ENCODE assay signal across 1 cellular context in genomic region chr6:149405823-149406765, GRCh38.
TF ChIP-seq lines count a peak whose summit lies in the region.

No MANE protein-coding gene starts in this region.

TF ChIP-seq in K562, 482 proteins besides CTCF, POLR2A, EP300 and RAD21 (continued from another document and continues in another):
- TF ChIP-seq, protein P1, sequence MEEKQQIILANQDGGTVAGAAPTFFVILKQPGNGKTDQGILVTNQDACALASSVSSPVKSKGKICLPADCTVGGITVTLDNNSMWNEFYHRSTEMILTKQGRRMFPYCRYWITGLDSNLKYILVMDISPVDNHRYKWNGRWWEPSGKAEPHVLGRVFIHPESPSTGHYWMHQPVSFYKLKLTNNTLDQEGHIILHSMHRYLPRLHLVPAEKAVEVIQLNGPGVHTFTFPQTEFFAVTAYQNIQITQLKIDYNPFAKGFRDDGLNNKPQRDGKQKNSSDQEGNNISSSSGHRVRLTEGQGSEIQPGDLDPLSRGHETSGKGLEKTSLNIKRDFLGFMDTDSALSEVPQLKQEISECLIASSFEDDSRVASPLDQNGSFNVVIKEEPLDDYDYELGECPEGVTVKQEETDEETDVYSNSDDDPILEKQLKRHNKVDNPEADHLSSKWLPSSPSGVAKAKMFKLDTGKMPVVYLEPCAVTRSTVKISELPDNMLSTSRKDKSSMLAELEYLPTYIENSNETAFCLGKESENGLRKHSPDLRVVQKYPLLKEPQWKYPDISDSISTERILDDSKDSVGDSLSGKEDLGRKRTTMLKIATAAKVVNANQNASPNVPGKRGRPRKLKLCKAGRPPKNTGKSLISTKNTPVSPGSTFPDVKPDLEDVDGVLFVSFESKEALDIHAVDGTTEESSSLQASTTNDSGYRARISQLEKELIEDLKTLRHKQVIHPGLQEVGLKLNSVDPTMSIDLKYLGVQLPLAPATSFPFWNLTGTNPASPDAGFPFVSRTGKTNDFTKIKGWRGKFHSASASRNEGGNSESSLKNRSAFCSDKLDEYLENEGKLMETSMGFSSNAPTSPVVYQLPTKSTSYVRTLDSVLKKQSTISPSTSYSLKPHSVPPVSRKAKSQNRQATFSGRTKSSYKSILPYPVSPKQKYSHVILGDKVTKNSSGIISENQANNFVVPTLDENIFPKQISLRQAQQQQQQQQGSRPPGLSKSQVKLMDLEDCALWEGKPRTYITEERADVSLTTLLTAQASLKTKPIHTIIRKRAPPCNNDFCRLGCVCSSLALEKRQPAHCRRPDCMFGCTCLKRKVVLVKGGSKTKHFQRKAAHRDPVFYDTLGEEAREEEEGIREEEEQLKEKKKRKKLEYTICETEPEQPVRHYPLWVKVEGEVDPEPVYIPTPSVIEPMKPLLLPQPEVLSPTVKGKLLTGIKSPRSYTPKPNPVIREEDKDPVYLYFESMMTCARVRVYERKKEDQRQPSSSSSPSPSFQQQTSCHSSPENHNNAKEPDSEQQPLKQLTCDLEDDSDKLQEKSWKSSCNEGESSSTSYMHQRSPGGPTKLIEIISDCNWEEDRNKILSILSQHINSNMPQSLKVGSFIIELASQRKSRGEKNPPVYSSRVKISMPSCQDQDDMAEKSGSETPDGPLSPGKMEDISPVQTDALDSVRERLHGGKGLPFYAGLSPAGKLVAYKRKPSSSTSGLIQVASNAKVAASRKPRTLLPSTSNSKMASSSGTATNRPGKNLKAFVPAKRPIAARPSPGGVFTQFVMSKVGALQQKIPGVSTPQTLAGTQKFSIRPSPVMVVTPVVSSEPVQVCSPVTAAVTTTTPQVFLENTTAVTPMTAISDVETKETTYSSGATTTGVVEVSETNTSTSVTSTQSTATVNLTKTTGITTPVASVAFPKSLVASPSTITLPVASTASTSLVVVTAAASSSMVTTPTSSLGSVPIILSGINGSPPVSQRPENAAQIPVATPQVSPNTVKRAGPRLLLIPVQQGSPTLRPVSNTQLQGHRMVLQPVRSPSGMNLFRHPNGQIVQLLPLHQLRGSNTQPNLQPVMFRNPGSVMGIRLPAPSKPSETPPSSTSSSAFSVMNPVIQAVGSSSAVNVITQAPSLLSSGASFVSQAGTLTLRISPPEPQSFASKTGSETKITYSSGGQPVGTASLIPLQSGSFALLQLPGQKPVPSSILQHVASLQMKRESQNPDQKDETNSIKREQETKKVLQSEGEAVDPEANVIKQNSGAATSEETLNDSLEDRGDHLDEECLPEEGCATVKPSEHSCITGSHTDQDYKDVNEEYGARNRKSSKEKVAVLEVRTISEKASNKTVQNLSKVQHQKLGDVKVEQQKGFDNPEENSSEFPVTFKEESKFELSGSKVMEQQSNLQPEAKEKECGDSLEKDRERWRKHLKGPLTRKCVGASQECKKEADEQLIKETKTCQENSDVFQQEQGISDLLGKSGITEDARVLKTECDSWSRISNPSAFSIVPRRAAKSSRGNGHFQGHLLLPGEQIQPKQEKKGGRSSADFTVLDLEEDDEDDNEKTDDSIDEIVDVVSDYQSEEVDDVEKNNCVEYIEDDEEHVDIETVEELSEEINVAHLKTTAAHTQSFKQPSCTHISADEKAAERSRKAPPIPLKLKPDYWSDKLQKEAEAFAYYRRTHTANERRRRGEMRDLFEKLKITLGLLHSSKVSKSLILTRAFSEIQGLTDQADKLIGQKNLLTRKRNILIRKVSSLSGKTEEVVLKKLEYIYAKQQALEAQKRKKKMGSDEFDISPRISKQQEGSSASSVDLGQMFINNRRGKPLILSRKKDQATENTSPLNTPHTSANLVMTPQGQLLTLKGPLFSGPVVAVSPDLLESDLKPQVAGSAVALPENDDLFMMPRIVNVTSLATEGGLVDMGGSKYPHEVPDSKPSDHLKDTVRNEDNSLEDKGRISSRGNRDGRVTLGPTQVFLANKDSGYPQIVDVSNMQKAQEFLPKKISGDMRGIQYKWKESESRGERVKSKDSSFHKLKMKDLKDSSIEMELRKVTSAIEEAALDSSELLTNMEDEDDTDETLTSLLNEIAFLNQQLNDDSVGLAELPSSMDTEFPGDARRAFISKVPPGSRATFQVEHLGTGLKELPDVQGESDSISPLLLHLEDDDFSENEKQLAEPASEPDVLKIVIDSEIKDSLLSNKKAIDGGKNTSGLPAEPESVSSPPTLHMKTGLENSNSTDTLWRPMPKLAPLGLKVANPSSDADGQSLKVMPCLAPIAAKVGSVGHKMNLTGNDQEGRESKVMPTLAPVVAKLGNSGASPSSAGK (IDR thresholded peaks at IDR 0.05), result peak; percentile 86
- TF ChIP-seq ZNF280A (IDR thresholded peaks at IDR 0.05; ENCODE audit: low read depth, partially characterized antibody), result no peak
- TF ChIP-seq EHMT2 (IDR thresholded peaks at IDR 0.05), result no peak
- no peak for TF ChIP-seq HNRNPK (IDR thresholded peaks at IDR 0.05; ENCODE audit: low read depth, low read length, poor library complexity, severe bottlenecking)
- no peak for TF ChIP-seq MCM7 (IDR thresholded peaks at IDR 0.05)
- no peak for TF ChIP-seq ZNF274 (IDR thresholded peaks at IDR 0.05; ENCODE audit: borderline replicate concordance, low read depth, low read length)
- TF ChIP-seq, protein P2, sequence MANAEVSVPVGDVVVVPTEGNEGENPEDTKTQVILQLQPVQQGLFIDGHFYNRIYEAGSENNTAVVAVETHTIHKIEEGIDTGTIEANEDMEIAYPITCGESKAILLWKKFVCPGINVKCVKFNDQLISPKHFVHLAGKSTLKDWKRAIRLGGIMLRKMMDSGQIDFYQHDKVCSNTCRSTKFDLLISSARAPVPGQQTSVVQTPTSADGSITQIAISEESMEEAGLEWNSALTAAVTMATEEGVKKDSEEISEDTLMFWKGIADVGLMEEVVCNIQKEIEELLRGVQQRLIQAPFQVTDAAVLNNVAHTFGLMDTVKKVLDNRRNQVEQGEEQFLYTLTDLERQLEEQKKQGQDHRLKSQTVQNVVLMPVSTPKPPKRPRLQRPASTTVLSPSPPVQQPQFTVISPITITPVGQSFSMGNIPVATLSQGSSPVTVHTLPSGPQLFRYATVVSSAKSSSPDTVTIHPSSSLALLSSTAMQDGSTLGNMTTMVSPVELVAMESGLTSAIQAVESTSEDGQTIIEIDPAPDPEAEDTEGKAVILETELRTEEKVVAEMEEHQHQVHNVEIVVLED (CRISPR knock-in tag; IDR thresholded peaks at IDR 0.05), result no peak
- TF ChIP-seq, protein P3, sequence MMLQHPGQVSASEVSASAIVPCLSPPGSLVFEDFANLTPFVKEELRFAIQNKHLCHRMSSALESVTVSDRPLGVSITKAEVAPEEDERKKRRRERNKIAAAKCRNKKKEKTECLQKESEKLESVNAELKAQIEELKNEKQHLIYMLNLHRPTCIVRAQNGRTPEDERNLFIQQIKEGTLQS (IDR thresholded peaks at IDR 0.05), result peak; percentile 95
- TF ChIP-seq, protein P3 (CRISPR knock-in tag; conservative IDR thresholded peaks at IDR 0.05), result no peak
- TF ChIP-seq, protein P4, sequence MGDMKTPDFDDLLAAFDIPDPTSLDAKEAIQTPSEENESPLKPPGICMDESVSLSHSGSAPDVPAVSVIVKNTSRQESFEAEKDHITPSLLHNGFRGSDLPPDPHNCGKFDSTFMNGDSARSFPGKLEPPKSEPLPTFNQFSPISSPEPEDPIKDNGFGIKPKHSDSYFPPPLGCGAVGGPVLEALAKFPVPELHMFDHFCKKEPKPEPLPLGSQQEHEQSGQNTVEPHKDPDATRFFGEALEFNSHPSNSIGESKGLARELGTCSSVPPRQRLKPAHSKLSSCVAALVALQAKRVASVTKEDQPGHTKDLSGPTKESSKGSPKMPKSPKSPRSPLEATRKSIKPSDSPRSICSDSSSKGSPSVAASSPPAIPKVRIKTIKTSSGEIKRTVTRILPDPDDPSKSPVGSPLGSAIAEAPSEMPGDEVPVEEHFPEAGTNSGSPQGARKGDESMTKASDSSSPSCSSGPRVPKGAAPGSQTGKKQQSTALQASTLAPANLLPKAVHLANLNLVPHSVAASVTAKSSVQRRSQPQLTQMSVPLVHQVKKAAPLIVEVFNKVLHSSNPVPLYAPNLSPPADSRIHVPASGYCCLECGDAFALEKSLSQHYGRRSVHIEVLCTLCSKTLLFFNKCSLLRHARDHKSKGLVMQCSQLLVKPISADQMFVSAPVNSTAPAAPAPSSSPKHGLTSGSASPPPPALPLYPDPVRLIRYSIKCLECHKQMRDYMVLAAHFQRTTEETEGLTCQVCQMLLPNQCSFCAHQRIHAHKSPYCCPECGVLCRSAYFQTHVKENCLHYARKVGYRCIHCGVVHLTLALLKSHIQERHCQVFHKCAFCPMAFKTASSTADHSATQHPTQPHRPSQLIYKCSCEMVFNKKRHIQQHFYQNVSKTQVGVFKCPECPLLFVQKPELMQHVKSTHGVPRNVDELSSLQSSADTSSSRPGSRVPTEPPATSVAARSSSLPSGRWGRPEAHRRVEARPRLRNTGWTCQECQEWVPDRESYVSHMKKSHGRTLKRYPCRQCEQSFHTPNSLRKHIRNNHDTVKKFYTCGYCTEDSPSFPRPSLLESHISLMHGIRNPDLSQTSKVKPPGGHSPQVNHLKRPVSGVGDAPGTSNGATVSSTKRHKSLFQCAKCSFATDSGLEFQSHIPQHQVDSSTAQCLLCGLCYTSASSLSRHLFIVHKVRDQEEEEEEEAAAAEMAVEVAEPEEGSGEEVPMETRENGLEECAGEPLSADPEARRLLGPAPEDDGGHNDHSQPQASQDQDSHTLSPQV (IDR thresholded peaks at IDR 0.05), result peak; percentile 90
- TF ChIP-seq, protein P5, sequence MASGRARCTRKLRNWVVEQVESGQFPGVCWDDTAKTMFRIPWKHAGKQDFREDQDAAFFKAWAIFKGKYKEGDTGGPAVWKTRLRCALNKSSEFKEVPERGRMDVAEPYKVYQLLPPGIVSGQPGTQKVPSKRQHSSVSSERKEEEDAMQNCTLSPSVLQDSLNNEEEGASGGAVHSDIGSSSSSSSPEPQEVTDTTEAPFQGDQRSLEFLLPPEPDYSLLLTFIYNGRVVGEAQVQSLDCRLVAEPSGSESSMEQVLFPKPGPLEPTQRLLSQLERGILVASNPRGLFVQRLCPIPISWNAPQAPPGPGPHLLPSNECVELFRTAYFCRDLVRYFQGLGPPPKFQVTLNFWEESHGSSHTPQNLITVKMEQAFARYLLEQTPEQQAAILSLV (tag; IDR thresholded peaks at IDR 0.05), result peak; percentile 67; the same call in 1 of the 2 replicates
- TF ChIP-seq HLTF (IDR thresholded peaks at IDR 0.05), result no peak
- TF ChIP-seq BRCA1 (IDR thresholded peaks at IDR 0.05), result no peak
- no peak for TF ChIP-seq BRCA1 (CRISPR knock-in tag; IDR thresholded peaks at IDR 0.05)
- TF ChIP-seq EP400 (IDR thresholded peaks at IDR 0.05), result peak; percentile 85
- TF ChIP-seq ZNF224 (CRISPR knock-in tag; IDR thresholded peaks at IDR 0.05), result no peak
- TF ChIP-seq PHF20 (IDR thresholded peaks at IDR 0.05; ENCODE audit: partially characterized antibody), result no peak
- TF ChIP-seq ZMIZ1 (IDR thresholded peaks at IDR 0.05; ENCODE audit: low read depth in 2 of 2, low read length in 2 of 2), result no peak
- TF ChIP-seq ZNF551 (CRISPR knock-in tag; IDR thresholded peaks at IDR 0.05), result no peak
- TF ChIP-seq ZNF316 (IDR thresholded peaks at IDR 0.05), result 0 out of 2 replicates have a peak, but pooled peaks have one; percentile 12
- no peak for TF ChIP-seq RAD51 (IDR thresholded peaks at IDR 0.05; ENCODE audit: borderline replicate concordance, low read depth)
- no peak for TF ChIP-seq TCFL5 (CRISPR knock-in tag; conservative IDR thresholded peaks at IDR 0.05)
- TF ChIP-seq ZBED1 (IDR thresholded peaks at IDR 0.05), result no peak
- peak; percentile 23; the same call in 1 of the 2 replicates for TF ChIP-seq HSF4 (CRISPR knock-in tag; IDR thresholded peaks at IDR 0.05; ENCODE audit: borderline replicate concordance)
- TF ChIP-seq SRF (CRISPR knock-in tag; IDR thresholded peaks at IDR 0.05), result no peak
- TF ChIP-seq ZNF717 (CRISPR knock-in tag; IDR thresholded peaks at IDR 0.05), result no peak
- TF ChIP-seq CEBPG (CRISPR knock-in tag; IDR thresholded peaks at IDR 0.05), result peak; percentile 91
- peak; percentile 92 to 99 for TF ChIP-seq CEBPG (tag; conservative IDR thresholded peaks at IDR 0.05 in 1 of 2, IDR thresholded peaks at IDR 0.05 in 1 of 2)
- no peak for TF ChIP-seq HNRNPLL (IDR thresholded peaks at IDR 0.05; ENCODE audit: low read depth, low read length, poor library complexity, severe bottlenecking)
- no peak for TF ChIP-seq NFIC (IDR thresholded peaks at IDR 0.05)
- no peak for TF ChIP-seq ZNF253 (CRISPR knock-in tag; conservative IDR thresholded peaks at IDR 0.05)
- TF ChIP-seq, protein P6, sequence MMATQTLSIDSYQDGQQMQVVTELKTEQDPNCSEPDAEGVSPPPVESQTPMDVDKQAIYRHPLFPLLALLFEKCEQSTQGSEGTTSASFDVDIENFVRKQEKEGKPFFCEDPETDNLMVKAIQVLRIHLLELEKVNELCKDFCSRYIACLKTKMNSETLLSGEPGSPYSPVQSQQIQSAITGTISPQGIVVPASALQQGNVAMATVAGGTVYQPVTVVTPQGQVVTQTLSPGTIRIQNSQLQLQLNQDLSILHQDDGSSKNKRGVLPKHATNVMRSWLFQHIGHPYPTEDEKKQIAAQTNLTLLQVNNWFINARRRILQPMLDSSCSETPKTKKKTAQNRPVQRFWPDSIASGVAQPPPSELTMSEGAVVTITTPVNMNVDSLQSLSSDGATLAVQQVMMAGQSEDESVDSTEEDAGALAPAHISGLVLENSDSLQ (IDR thresholded peaks at IDR 0.05), result peak; percentile 26; the same call in 1 of the 2 replicates
